In genomic region chr7:8149222-8149621, GRCh38 we compare ENCODE assay signal across 9 cellular contexts.
A peak's percentile ranks its signal among the peaks of the same experiment; 100 is the strongest.
DNase-seq lines count a peak whose midpoint lies in the region; ATAC-seq and TF ChIP-seq lines count a peak whose summit lies in the region.
"Had no signal": no experiment of that assay in that cellular context is flagged by ENCODE, and none has a peak within 500 bp of the region (broad histone marks: within the 10 kb centered on the region; RNA-seq: fewer than 3 reads in every experiment).

No MANE protein-coding gene starts in this region.

- H3K27me3 ChIP-seq in GM06990 (replicated peaks; ENCODE audit: control insufficient read depth, insufficient read depth, low read length) (no peaks in the 10 kb centered on the region), tibial nerve (no peaks in the 10 kb centered on the region)

- H3K4me1 ChIP-seq in tibial nerve = peaks cover 0 to 10% (median 3%) of the 10 kb centered on the region in 4 donors

- TF ChIP-seq POLR2A in tibial nerve (IDR thresholded peaks at IDR 0.05) = no peak

- peak; percentile 64 for ATAC-seq in GM21360 (IDR thresholded peaks at IDR 0.05; ENCODE audit: unreplicated experiment)
- ATAC-seq: stimulated activated naive CD8-positive, alpha-beta T cell treated with anti-CD3 and anti-CD28 coated beads, Interleukin-15, Interleukin-2, amounts not matched to agents 100 U/mL and 50 U/mL, for 24 hours had no signal

- DNase-seq in GM06990 (ENCODE audit: extremely low read depth, insufficient read length) (peak; percentile 66), glomerular endothelial cell (ENCODE audit: extremely low read depth, low read depth, low spot score) (peak; percentile 22), hypothalamus (lab: John Stamatoyannopoulos, UW) (no peak), DMS 273 treated with DMSO at 0.1 percent for 48 hours (lab: John Stamatoyannopoulos, UW) (no peak), GF-D8 (lab: John Stamatoyannopoulos, UW) (no peak), tibial nerve (ENCODE audit: low spot score in 2 of 2) (no peak)
- DNase-seq in Jurkat, Clone E6-1 (ENCODE audit: low read depth, low spot score) = peak; percentile 56
- DNase-seq: stimulated activated naive CD8-positive, alpha-beta T cell treated with anti-CD3 and anti-CD28 coated beads, Interleukin-15, Interleukin-2, amounts not matched to agents 100 U/mL and 50 U/mL, for 24 hours had no signal

- no peak overlapping the region for H3K27ac ChIP-seq in tibial nerve

- no peaks in the 10 kb centered on the region for H3K9me3 ChIP-seq in tibial nerve

- WGBS in tibial nerve, 2 donors = 28 to 33% methylated on average over 4 of the region's 4 CpGs

- H3K4me3 ChIP-seq in GM06990 (replicated peaks; ENCODE audit: low read depth, low read length) = no peak overlapping the region
- H3K4me3 ChIP-seq in Jurkat, Clone E6-1 (ENCODE audit: low read length) = no peak overlapping the region
- H3K4me3 ChIP-seq in tibial nerve = no peak overlapping the region

- no peaks in the 10 kb centered on the region for H3K36me3 ChIP-seq in GM06990 (ENCODE audit: control insufficient read depth, insufficient read depth, low read length)
- no peaks in the 10 kb centered on the region for H3K36me3 ChIP-seq in tibial nerve

- TF ChIP-seq EP300 in tibial nerve (IDR thresholded peaks at IDR 0.05) = peak in 1 of 2 donors; percentile 42

- TF ChIP-seq CTCF in GM06990 (IDR thresholded peaks at IDR 0.05; ENCODE audit: insufficient read depth, low read length, poor library complexity, severe bottlenecking) (no peak), tibial nerve (IDR thresholded peaks at IDR 0.05) (no peak)

Comparison
In these comparisons a context has a peak if more than half of its experiments do, and no peak if none do; other contexts are left out.
1. DNase-seq: peak in GM06990 (single experiment), Jurkat, Clone E6-1 (single experiment) and glomerular endothelial cell (single experiment); none in hypothalamus (0 of 51), DMS 273 treated with DMSO at 0.1 percent for 48 hours (single experiment), GF-D8 (single experiment) and tibial nerve (0 of 2).